16 cellular contexts compared by ENCODE assay signal in the genomic region with DNA sequence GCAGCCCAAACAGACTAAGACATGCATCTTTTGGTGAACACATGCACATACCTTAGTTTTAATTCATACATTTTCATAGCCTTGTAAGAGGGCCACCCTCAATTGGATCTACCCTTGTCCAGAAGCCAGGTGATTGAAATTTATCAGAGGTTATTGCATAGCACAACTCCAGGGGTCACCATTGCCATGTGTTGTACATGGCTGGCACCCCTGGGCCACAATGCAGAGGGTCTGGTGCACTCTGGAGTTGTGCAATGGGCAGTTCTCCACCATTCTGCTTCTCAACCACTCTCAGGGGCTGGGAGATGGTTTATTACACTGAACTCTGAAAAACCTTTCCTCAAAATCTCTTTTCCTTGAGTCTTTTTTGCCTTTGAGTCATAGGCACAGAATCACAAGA.
DNase-seq lines count a peak whose midpoint lies in the region; ATAC-seq, FAIRE-seq and TF ChIP-seq lines count a peak whose summit lies in the region.
"Had no signal": no experiment of that assay in that cellular context is flagged by ENCODE, and none has a peak within 500 bp of the region (broad histone marks: within the 10 kb centered on the region; RNA-seq: fewer than 3 reads in every experiment).

No MANE protein-coding gene starts in this region.

- H3K9ac ChIP-seq in H9 (ENCODE audit: extremely low read depth, insufficient read length, low read length) = no peak overlapping the region
- no peak overlapping the region for H3K9ac ChIP-seq in H1 (replicated peaks in 1 of 4; ENCODE audit: extremely low read depth in 1 of 4, low read depth in 3 of 4, low read length in 3 of 4)
- H3K9ac ChIP-seq in neural progenitor cell = no peak overlapping the region

- H3K27ac ChIP-seq in H9 (ENCODE audit: insufficient read length, low read depth, low read length) (no peak overlapping the region), H1 (ENCODE audit: low read depth, low read length) (no peak overlapping the region), neural progenitor cell (no peak overlapping the region), substantia nigra (ENCODE audit: low read depth, low read length, poor library complexity, severe bottlenecking) (no peak overlapping the region)
- H3K27ac ChIP-seq: A549 had no signal

- peak; percentile 71 to 80 for TF ChIP-seq RAD21 in H1 (IDR thresholded peaks at IDR 0.05 in 1 of 2, conservative IDR thresholded peaks at IDR 0.05 in 1 of 2; ENCODE audit: low read depth in 2 of 2, low read length in 2 of 2)

- H3K9me3 ChIP-seq in H9 (ENCODE audit: control insufficient read depth, low read depth, low read length) = no peaks in the 10 kb centered on the region
- no peaks in the 10 kb centered on the region for H3K9me3 ChIP-seq in H1 (ENCODE audit: insufficient read depth in 2 of 2, low read depth in 1 of 2, low read length in 1 of 2)
- no peaks in the 10 kb centered on the region for H3K9me3 ChIP-seq in neural progenitor cell (ENCODE audit: low read depth)
- H3K9me3 ChIP-seq: A549 had no signal

- H3K36me3 ChIP-seq in H1 (ENCODE audit: control insufficient read depth in 2 of 4, insufficient read depth in 4 of 4, low read length in 3 of 4) (no peaks in the 10 kb centered on the region), neural progenitor cell (no peaks in the 10 kb centered on the region)

- peak; percentile 58 for TF ChIP-seq CTCF in H9 (conservative IDR thresholded peaks at IDR 0.05)
- peak; percentile 10 to 46 (median 41) for TF ChIP-seq CTCF in H1 (IDR thresholded peaks at IDR 0.05; ENCODE audit: control extremely low read depth in 1 of 3, insufficient read depth in 1 of 3, low read depth in 1 of 3, low read length in 3 of 3)
- peak; percentile 44 for TF ChIP-seq CTCF in neural progenitor cell (IDR thresholded peaks at IDR 0.05)

- H2BK5ac ChIP-seq in H9 (ENCODE audit: insufficient read length, low read length) = no peak overlapping the region
- no peak overlapping the region for H2BK5ac ChIP-seq in H1 (ENCODE audit: low read depth, low read length)

- POLR2A ChIA-PET in H1 (lab: Charles Lee; ENCODE audit: partially characterized antibody) = no interaction called here

- TF ChIP-seq POLR2A in H1 (IDR thresholded peaks at IDR 0.05; ENCODE audit: control extremely low read depth in 1 of 2, low read depth in 2 of 2, low read length in 2 of 2) (no peak), GM18505 (IDR thresholded peaks at IDR 0.05; ENCODE audit: borderline replicate concordance, extremely low read depth, insufficient read depth, insufficient read length) (no peak)

- H3K23me2 ChIP-seq in H9 (ENCODE audit: insufficient read length, low read depth, low read length, poor library complexity, severe bottlenecking) = no peaks in the 10 kb centered on the region
- H3K23me2 ChIP-seq in H1 (ENCODE audit: low read depth, low read length) = no peaks in the 10 kb centered on the region

- H3K9me3 Mint-ChIP-seq in H9 (peaks cover 6 to 10% of the 10 kb centered on the region in 2 experiments; a peak in 4 of 5 replicates), neural progenitor cell (peaks cover 15% of the 10 kb centered on the region)
- H3K9me3 Mint-ChIP-seq: CD8-positive, alpha-beta T cell had no signal

- H2BK15ac ChIP-seq in H9 (ENCODE audit: low read depth, low read length) (no peak overlapping the region), H1 (ENCODE audit: low read length) (no peak overlapping the region)

- H3K4me2 ChIP-seq in H9 (ENCODE audit: insufficient read depth, insufficient read length, low read length) = no peak overlapping the region
- no peak overlapping the region for H3K4me2 ChIP-seq in H1 (ENCODE audit: insufficient read depth in 1 of 2, low read depth in 2 of 2, low read length in 2 of 2)
- no peak overlapping the region for H3K4me2 ChIP-seq in neural progenitor cell
- H3K4me2 ChIP-seq: A549 had no signal

- H3K4me3 Mint-ChIP-seq in H9 = no peak overlapping the region
- no peak overlapping the region for H3K4me3 Mint-ChIP-seq in neural progenitor cell
- H3K4me3 Mint-ChIP-seq: CD14-positive monocyte; CD8-positive, alpha-beta T cell had no signal

- peaks cover 0 to under 1% of the 10 kb centered on the region in 2 experiments; a peak in 1 of 4 replicates for H3K4me1 Mint-ChIP-seq in H9
- no peaks in the 10 kb centered on the region for H3K4me1 Mint-ChIP-seq in neural progenitor cell
- H3K4me1 Mint-ChIP-seq: CD14-positive monocyte had no signal

- no peak overlapping the region for H3K14ac ChIP-seq in H9 (ENCODE audit: insufficient read depth, low read length)
- H3K14ac ChIP-seq in H1 (ENCODE audit: insufficient read length) = no peak overlapping the region

- no peaks in the 10 kb centered on the region for H4K20me1 ChIP-seq in H9 (ENCODE audit: control insufficient read depth, insufficient read depth, insufficient read length)
- no peaks in the 10 kb centered on the region for H4K20me1 ChIP-seq in H1 (replicated peaks in 1 of 2; ENCODE audit: control insufficient read depth in 1 of 2, insufficient read depth in 2 of 2, low read length in 2 of 2)
- no peaks in the 10 kb centered on the region for H4K20me1 ChIP-seq in neural progenitor cell (ENCODE audit: low read depth)

- H3K79me1 ChIP-seq in H9 (ENCODE audit: insufficient read depth, low read depth, low read length, poor library complexity, severe bottlenecking) = no peaks in the 10 kb centered on the region
- no peaks in the 10 kb centered on the region for H3K79me1 ChIP-seq in H1 (ENCODE audit: low read depth, low read length)

- no peak overlapping the region for H3K4me3 ChIP-seq in H1 (ENCODE audit: extremely low read depth in 1 of 4, insufficient read depth in 2 of 4, low read depth in 3 of 4, low read length in 4 of 4)
- H3K4me3 ChIP-seq in neural progenitor cell = no peak overlapping the region
- H3K4me3 ChIP-seq: A549, GM12878 had no signal

- H3K4me1 ChIP-seq in H9 (ENCODE audit: insufficient read depth, low read length) (no peaks in the 10 kb centered on the region), H1 (replicated peaks in 1 of 4; ENCODE audit: control insufficient read depth in 3 of 4, insufficient read depth in 4 of 4, low read length in 3 of 4) (no peaks in the 10 kb centered on the region), neural progenitor cell (no peaks in the 10 kb centered on the region)
- H3K4me1 ChIP-seq: A549 had no signal

- no peak overlapping the region for H3K18ac ChIP-seq in H9 (ENCODE audit: insufficient read length, low read depth, low read length)
- no peak overlapping the region for H3K18ac ChIP-seq in H1 (ENCODE audit: extremely low read depth, low read length)

- H4K8ac ChIP-seq in H9 (replicated peaks; ENCODE audit: insufficient read length, low read depth, low read length) = no peak overlapping the region
- no peak overlapping the region for H4K8ac ChIP-seq in H1 (ENCODE audit: extremely low read depth, insufficient read depth, low read length)

- H2AK5ac ChIP-seq in H9 (ENCODE audit: insufficient read length, low read length) (no peak overlapping the region), H1 (ENCODE audit: low read depth, low read length) (no peak overlapping the region)

- peak; percentile 28 for FAIRE-seq in H1 (lab: Jason Lieb, UNC)
- FAIRE-seq: A549, D721Med, GM12878 had no signal

- ATAC-seq in GM18505 (IDR thresholded peaks at IDR 0.05; ENCODE audit: unreplicated experiment) (no peak), HG03460 (IDR thresholded peaks at IDR 0.05; ENCODE audit: unreplicated experiment) (no peak)
- ATAC-seq: A549; CD8-positive, alpha-beta T cell; GM12878 had no signal

- H3K27me3 ChIP-seq in H9 (ENCODE audit: insufficient read depth, low read length) (no peaks in the 10 kb centered on the region), H1 (replicated peaks in 1 of 4; ENCODE audit: control insufficient read depth in 3 of 4, extremely low read depth in 1 of 4, insufficient read depth in 3 of 4, low read length in 3 of 4) (no peaks in the 10 kb centered on the region), neural progenitor cell (no peaks in the 10 kb centered on the region)

- H3K36me3 Mint-ChIP-seq in H9 (ENCODE audit: insufficient read depth in 1 of 3, low read depth in 3 of 3) (peaks cover 0 to 13% (median 3%) of the 10 kb centered on the region in 3 experiments; a peak in 4 of 7 replicates), neural progenitor cell (peaks cover 2% of the 10 kb centered on the region)
- H3K36me3 Mint-ChIP-seq: CD14-positive monocyte; CD8-positive, alpha-beta T cell had no signal

- H3K27me3 Mint-ChIP-seq in H9 (ENCODE audit: low read depth) = 0 out of 2 replicates have a peak, but pooled peaks cover 1% of the 10 kb centered on the region
- peaks cover 12% of the 10 kb centered on the region for H3K27me3 Mint-ChIP-seq in neural progenitor cell (ENCODE audit: insufficient read depth, low read depth)

- no peak overlapping the region for H4K91ac ChIP-seq in H9 (ENCODE audit: insufficient read length, low read depth, low read length)
- H4K91ac ChIP-seq in H1 (replicated peaks; ENCODE audit: insufficient read length, low read length) = no peak overlapping the region

- H2BK120ac ChIP-seq in H9 (ENCODE audit: low read depth, low read length, poor library complexity, severe bottlenecking) = no peak overlapping the region
- H2BK120ac ChIP-seq in H1 (replicated peaks; ENCODE audit: low read depth, low read length) = no peak overlapping the region

- H3K79me2 ChIP-seq in H9 (ENCODE audit: insufficient read depth, low read length) = no peaks in the 10 kb centered on the region
- H3K79me2 ChIP-seq in H1 (ENCODE audit: control insufficient read depth in 1 of 2, insufficient read depth in 2 of 2, low read length in 2 of 2) = no peaks in the 10 kb centered on the region
- no peaks in the 10 kb centered on the region for H3K79me2 ChIP-seq in neural progenitor cell (ENCODE audit: low read depth)

- no peak overlapping the region for H3K56ac ChIP-seq in H9 (ENCODE audit: insufficient read length, low read depth, low read length)
- H3K56ac ChIP-seq in H1 (replicated peaks; ENCODE audit: insufficient read length, low read depth, low read length) = no peak overlapping the region

- H3F3A ChIP-seq in neural progenitor cell (ENCODE audit: low read depth) = no peaks in the 10 kb centered on the region

- no peak overlapping the region for H3T11ph ChIP-seq in H9 (ENCODE audit: low read length)

- H2AFZ ChIP-seq in H9 (ENCODE audit: low read length) (no peak overlapping the region), H1 (ENCODE audit: low read length) (no peak overlapping the region), neural progenitor cell (replicated peaks) (no peak overlapping the region)

- peak; percentile 2 for DNase-seq in ELR (ENCODE audit: low read depth)
- no peak for DNase-seq in H9
- no peak for DNase-seq in H1 (ENCODE audit: low read depth in 1 of 2, low spot score in 2 of 2)
- peak; percentile 26 for DNase-seq in neural progenitor cell (ENCODE audit: low spot score)
- DNase-seq in substantia nigra (lab: John Stamatoyannopoulos, UW) = no peak
- DNase-seq: CD8-positive, alpha-beta T cell; COR-L47; DMS153; IMR-90; KG1 had no signal

- no peak overlapping the region for H3K23ac ChIP-seq in H9 (ENCODE audit: insufficient read length, low read depth, low read length)
- H3K23ac ChIP-seq in H1 (ENCODE audit: insufficient read length) = no peak overlapping the region

- CTCF ChIA-PET in H1 (lab: Charles Lee; ENCODE audit: partially characterized antibody) = interaction anchor here (0.6 to 3.5 kb wide), 7 partner anchors 9 to 358 kb away, joined by 4 to 28 read pairs (median 5); no protein-coding TSS in a partner anchor

- H2BK20ac ChIP-seq in H9 (ENCODE audit: low read depth, low read length, poor library complexity, severe bottlenecking) = no peak overlapping the region
- H2BK20ac ChIP-seq in H1 (ENCODE audit: low read length) = no peak overlapping the region

- no peak for TF ChIP-seq EP300 in H1 (IDR thresholded peaks at IDR 0.05; ENCODE audit: borderline replicate concordance in 1 of 2, low read depth in 2 of 2, low read length in 2 of 2)

- H2BK12ac ChIP-seq in H9 (ENCODE audit: insufficient read length, low read depth, low read length) = no peak overlapping the region
- H2BK12ac ChIP-seq in H1 (ENCODE audit: low read depth, low read length) = no peak overlapping the region

- H3K27ac Mint-ChIP-seq in H9 = peak overlapping the region in 1 of 3 experiments; percentile 72; a peak in 1 of 7 replicates
- no peak overlapping the region for H3K27ac Mint-ChIP-seq in neural progenitor cell
- H3K27ac Mint-ChIP-seq: CD14-positive monocyte; CD8-positive, alpha-beta T cell had no signal

- H3K4ac ChIP-seq in H9 (ENCODE audit: low read depth, low read length) = no peak overlapping the region
- H3K4ac ChIP-seq in H1 (replicated peaks; ENCODE audit: insufficient read length, low read depth, low read length) = no peak overlapping the region

- no peak overlapping the region for H4K5ac ChIP-seq in H9 (ENCODE audit: insufficient read length, low read depth, low read length)
- no peak overlapping the region for H4K5ac ChIP-seq in H1 (ENCODE audit: insufficient read length, low read depth, low read length)

Comparison
In these comparisons a context has a peak if more than half of its experiments do, and no peak if none do; other contexts are left out.
1. DNase-seq: peak in ELR (single experiment) and neural progenitor cell (single experiment); none in H9 (single experiment), H1 (0 of 2) and substantia nigra (0 of 49).
2. Peak in every context shown above with its lines, with median percentiles within 50 percentile points of each other: CTCF ChIP-seq.